Comparison of ENCODE assay signal across 24 cellular contexts in genomic region chr3:125479091-125479490, GRCh38.
"Had no signal": no experiment of that assay in that cellular context is flagged by ENCODE, and none has a peak within 500 bp of the region (broad histone marks: within the 10 kb centered on the region; RNA-seq: fewer than 3 reads in every experiment).

No MANE protein-coding gene starts in this region.

- FAIRE-seq: endometrium, TTC549 had no signal

- H3K4me3 ChIP-seq: cardiac muscle cell, hepatocyte, left lung, lung, sigmoid colon, upper lobe of right lung had no signal

- H3K4me2 ChIP-seq: hepatocyte had no signal

- DNase-seq: activated CD4-positive, alpha-beta T cell treated with anti-CD3 and anti-CD28 coated beads for 1 hour; activated CD4-positive, alpha-beta T cell treated with anti-CD3 and anti-CD28 coated beads, Interleukin-2, amount 50 U/mL, for 4 hours; activated CD8-positive, alpha-beta memory T cell treated with anti-CD3 and anti-CD28 coated beads for 24 hours; activated CD8-positive, alpha-beta memory T cell treated with anti-CD3 and anti-CD28 coated beads, Interleukin-2, amount 50 U/mL, for 48 hours; activated naive CD4-positive, alpha-beta T cell; activated T-cell treated with anti-CD3 and anti-CD28 coated beads, Interleukin-2, amount 50 U/mL, for 4 hours; effector CD4-positive, alpha-beta T cell; foreskin melanocyte; immature natural killer cell; kidney glomerular epithelial cell; left lung; naive thymus-derived CD8-positive, alpha-beta T cell; retina; sigmoid colon; stimulated activated CD4-positive, alpha-beta T cell treated with anti-CD3 and anti-CD28 coated beads, Interleukin-4, amount 100 ng/mL, for 4 hours; stimulated activated naive CD8-positive, alpha-beta T cell treated with anti-CD3 and anti-CD28 coated beads, Interleukin-15, Interleukin-2, amounts not matched to agents 100 U/mL and 50 U/mL, for 24 hours; T-helper 1 cell; upper lobe of right lung; WERI-Rb-1 had no signal

- H3K27me3 ChIP-seq: cardiac muscle cell, hepatocyte, left lung, sigmoid colon, upper lobe of right lung had no signal

- H2AFZ ChIP-seq: hepatocyte had no signal

- H3K9me3 ChIP-seq: left lung, sigmoid colon, upper lobe of right lung had no signal

- H3K4me1 ChIP-seq: left lung, sigmoid colon, upper lobe of right lung had no signal

- H3K27ac ChIP-seq: cardiac muscle cell, left lung, sigmoid colon, upper lobe of right lung, WERI-Rb-1 had no signal

- ATAC-seq: activated T-cell treated with anti-CD3 and anti-CD28 coated beads, Interleukin-2, amount 50 U/mL, for 4 hours; left lung; naive thymus-derived CD8-positive, alpha-beta T cell; stimulated activated naive CD8-positive, alpha-beta T cell treated with anti-CD3 and anti-CD28 coated beads, Interleukin-15, Interleukin-2, amounts not matched to agents 100 U/mL and 50 U/mL, for 24 hours; upper lobe of right lung had no signal
